ENCODE assay signal across 15 cellular contexts in genomic region chr1:32307313-32307712, GRCh38. TPM values are rescaled to one million over a fixed set of nuclear protein-coding genes. Genes with fewer than 3 reads are reported as not detected.
DNase-seq lines count a peak whose midpoint lies in the region; ATAC-seq and TF ChIP-seq lines count a peak whose summit lies in the region.
"Had no signal": no experiment of that assay in that cellular context is flagged by ENCODE, and none has a peak within 500 bp of the region (broad histone marks: within the 10 kb centered on the region; RNA-seq: fewer than 3 reads in every experiment).

No MANE protein-coding gene starts in this region.

- CTCF ChIA-PET in activated CD8-positive, alpha-beta T cell treated with anti-CD3 and anti-CD28 coated beads for 36 hours (lab: Charles Lee): interaction anchor here (1.3 to 1.4 kb wide), 2 partner anchors 9 to 17 kb away, joined by 4 to 5 read pairs; no protein-coding TSS in a partner anchor
- CTCF ChIA-PET in activated CD8-positive, alpha-beta memory T cell treated with anti-CD3 and anti-CD28 coated beads, Interleukin-2, amount 10 ng/mL, durations not matched to agents 7 days and 5 days (lab: Charles Lee): interaction anchor here (0.9 to 1.8 kb wide), 5 partner anchors 15 to 200 kb away, joined by 3 to 4 read pairs (median 4); partner anchors contain the start of gene KPNA6

- H3K4me3 Mint-ChIP-seq in activated CD8-positive, alpha-beta T cell treated with anti-CD3 and anti-CD28 coated beads for 36 hours: no peak overlapping the region
- no peak overlapping the region for H3K4me3 Mint-ChIP-seq in activated CD8-positive, alpha-beta memory T cell treated with anti-CD3 and anti-CD28 coated beads, Interleukin-2, amount 10 ng/mL, durations not matched to agents 7 days and 5 days
- H3K4me3 Mint-ChIP-seq: immature natural killer cell had no signal

- DNase-seq in AG08395 (ENCODE audit: low spot score): peak; percentile 21
- peak; percentile 59 for DNase-seq in ELR (ENCODE audit: low read depth)
- no peak for DNase-seq in activated CD8-positive, alpha-beta T cell treated with anti-CD3 and anti-CD28 coated beads for 36 hours
- peak; percentile 67 for DNase-seq in fibroblast of the aortic adventitia (ENCODE audit: low read depth)
- no peak for DNase-seq in activated CD8-positive, alpha-beta memory T cell treated with anti-CD3 and anti-CD28 coated beads, Interleukin-2, amount 10 ng/mL, durations not matched to agents 7 days and 5 days
- no peak for DNase-seq in left cardiac atrium
- DNase-seq in left lobe of liver (ENCODE audit: low spot score): no peak
- DNase-seq: Caco-2, immature natural killer cell, mucosa of descending colon, NCI-H2171 treated with DMSO at 0.1 percent for 48 hours, OCI-M1 had no signal

- no peaks in the 10 kb centered on the region for H3K27me3 Mint-ChIP-seq in activated CD8-positive, alpha-beta T cell treated with anti-CD3 and anti-CD28 coated beads for 36 hours
- no peaks in the 10 kb centered on the region for H3K27me3 Mint-ChIP-seq in activated CD8-positive, alpha-beta memory T cell treated with anti-CD3 and anti-CD28 coated beads, Interleukin-2, amount 10 ng/mL, durations not matched to agents 7 days and 5 days

- peaks cover 55% of the 10 kb centered on the region for H3K36me3 Mint-ChIP-seq in activated CD8-positive, alpha-beta T cell treated with anti-CD3 and anti-CD28 coated beads for 36 hours (ENCODE audit: low read depth)
- H3K36me3 Mint-ChIP-seq in activated CD8-positive, alpha-beta memory T cell treated with anti-CD3 and anti-CD28 coated beads, Interleukin-2, amount 10 ng/mL, durations not matched to agents 7 days and 5 days: peaks cover 49% of the 10 kb centered on the region

- H3K9me3 Mint-ChIP-seq in activated CD8-positive, alpha-beta T cell treated with anti-CD3 and anti-CD28 coated beads for 36 hours: peaks cover 4% of the 10 kb centered on the region
- no peaks in the 10 kb centered on the region for H3K9me3 Mint-ChIP-seq in activated CD8-positive, alpha-beta memory T cell treated with anti-CD3 and anti-CD28 coated beads, Interleukin-2, amount 10 ng/mL, durations not matched to agents 7 days and 5 days (ENCODE audit: low read depth)
- H3K9me3 Mint-ChIP-seq: immature natural killer cell had no signal

- TF ChIP-seq CTCF in activated CD8-positive, alpha-beta T cell treated with anti-CD3 and anti-CD28 coated beads for 36 hours (IDR thresholded peaks at IDR 0.05): no peak
- TF ChIP-seq CTCF in fibroblast of the aortic adventitia (IDR thresholded peaks at IDR 0.05; ENCODE audit: insufficient read depth, low read length): no peak

- H3K27ac Mint-ChIP-seq in activated CD8-positive, alpha-beta T cell treated with anti-CD3 and anti-CD28 coated beads for 36 hours: peak overlapping the region; percentile 32
- H3K27ac Mint-ChIP-seq in activated CD8-positive, alpha-beta memory T cell treated with anti-CD3 and anti-CD28 coated beads, Interleukin-2, amount 10 ng/mL, durations not matched to agents 7 days and 5 days: no peak overlapping the region

- POLR2A ChIA-PET in activated CD8-positive, alpha-beta T cell treated with anti-CD3 and anti-CD28 coated beads for 36 hours (lab: Charles Lee): interaction anchor here (1.1 to 1.4 kb wide), 4 partner anchors 10 to 234 kb away, joined by 3 to 4 read pairs (median 3); partner anchors contain the start of gene HDAC1

- H3K4me1 Mint-ChIP-seq in activated CD8-positive, alpha-beta T cell treated with anti-CD3 and anti-CD28 coated beads for 36 hours (ENCODE audit: low read depth): peaks cover 58% of the 10 kb centered on the region
- peaks cover 34% of the 10 kb centered on the region for H3K4me1 Mint-ChIP-seq in activated CD8-positive, alpha-beta memory T cell treated with anti-CD3 and anti-CD28 coated beads, Interleukin-2, amount 10 ng/mL, durations not matched to agents 7 days and 5 days

- peak; percentile 58 for ATAC-seq in activated CD8-positive, alpha-beta T cell treated with anti-CD3 and anti-CD28 coated beads for 36 hours
- ATAC-seq in HG02588 (IDR thresholded peaks at IDR 0.05; ENCODE audit: unreplicated experiment): no peak
- ATAC-seq in activated CD8-positive, alpha-beta memory T cell treated with anti-CD3 and anti-CD28 coated beads, Interleukin-2, amount 10 ng/mL, durations not matched to agents 7 days and 5 days: no peak
- no peak for ATAC-seq in left cardiac atrium
- ATAC-seq in left lobe of liver: no peak
- ATAC-seq: esophagus mucosa, mucosa of descending colon had no signal

- H3K4me3 ChIP-seq in fibroblast of the aortic adventitia (ENCODE audit: low read depth, low read length): no peak overlapping the region
- H3K4me3 ChIP-seq: mucosa of descending colon had no signal

- intact Hi-C loops in activated CD8-positive, alpha-beta T cell treated with anti-CD3 and anti-CD28 coated beads for 36 hours (cut with micrococcal nuclease): no loop called here
- intact Hi-C loops in left cardiac atrium (cut with DNase I): no loop called here

RNA-seq across cellular contexts. Expression of gene HDAC1, which starts 15.4 kb away (rescaled TPM):
- 100 to 1,000 TPM; 126 to 127 TPM for total RNA-seq in activated CD8-positive, alpha-beta T cell treated with anti-CD3 and anti-CD28 coated beads for 36 hours
- total RNA-seq in fibroblast of the aortic adventitia (ENCODE audit: low replicate concordance) (42.9 and 95.8 TPM in 2 replicates), left cardiac atrium (10 to 100 TPM; 34.8 to 34.9 TPM), left lobe of liver (29.8 TPM)
- 100 to 1,000 TPM; 183 to 189 TPM for total RNA-seq in activated CD8-positive, alpha-beta memory T cell treated with anti-CD3 and anti-CD28 coated beads, Interleukin-2, amount 10 ng/mL, durations not matched to agents 7 days and 5 days

RNA-seq across cellular contexts. Expression of gene MARCKSL1, which starts 28.7 kb away (rescaled TPM):
- 10 to 100 TPM; 31.2 to 33.5 TPM for total RNA-seq in activated CD8-positive, alpha-beta T cell treated with anti-CD3 and anti-CD28 coated beads for 36 hours
- total RNA-seq in fibroblast of the aortic adventitia (ENCODE audit: low replicate concordance) (14.4 and 106 TPM in 2 replicates), left cardiac atrium (10 to 100 TPM; 34.5 to 53.9 TPM), left lobe of liver (13.6 TPM)
- total RNA-seq in activated CD8-positive, alpha-beta memory T cell treated with anti-CD3 and anti-CD28 coated beads, Interleukin-2, amount 10 ng/mL, durations not matched to agents 7 days and 5 days: 10 to 100 TPM; 11.2 to 11.8 TPM

RNA-seq across cellular contexts. Expression of gene FAM229A, which starts 55.0 kb away (rescaled TPM):
- 1 to 10 TPM; 4.6 to 5.5 TPM for total RNA-seq in activated CD8-positive, alpha-beta T cell treated with anti-CD3 and anti-CD28 coated beads for 36 hours
- total RNA-seq in fibroblast of the aortic adventitia (ENCODE audit: low replicate concordance) (1.6 and 1.7 TPM in 2 replicates), left cardiac atrium (1 to 10 TPM; 1.8 to 2.6 TPM), left lobe of liver (10.0 TPM)
- 1 to 10 TPM; 4.1 to 5.4 TPM for total RNA-seq in activated CD8-positive, alpha-beta memory T cell treated with anti-CD3 and anti-CD28 coated beads, Interleukin-2, amount 10 ng/mL, durations not matched to agents 7 days and 5 days

RNA-seq across cellular contexts. Expression of gene TSSK3, which starts 55.0 kb away (rescaled TPM):
- under 1 TPM; 0.85 to 0.90 TPM for total RNA-seq in activated CD8-positive, alpha-beta T cell treated with anti-CD3 and anti-CD28 coated beads for 36 hours
- 1.2 and 2.3 TPM in 2 replicates for total RNA-seq in fibroblast of the aortic adventitia (ENCODE audit: low replicate concordance)
- under 1 TPM; 0.70 TPM for total RNA-seq in activated CD8-positive, alpha-beta memory T cell treated with anti-CD3 and anti-CD28 coated beads, Interleukin-2, amount 10 ng/mL, durations not matched to agents 7 days and 5 days
- under 1 TPM; 0.44 to 0.79 TPM for total RNA-seq in left cardiac atrium
- 1.6 TPM for total RNA-seq in left lobe of liver
- total RNA-seq: temporal lobe had no signal

RNA-seq across cellular contexts. Expression of gene LCK, which starts 56.2 kb away (rescaled TPM):
- 100 to 1,000 TPM; 289 to 292 TPM for total RNA-seq in activated CD8-positive, alpha-beta T cell treated with anti-CD3 and anti-CD28 coated beads for 36 hours
- total RNA-seq in fibroblast of the aortic adventitia (ENCODE audit: low replicate concordance): not detected in 2 replicates
- 100 to 1,000 TPM; 441 to 481 TPM for total RNA-seq in activated CD8-positive, alpha-beta memory T cell treated with anti-CD3 and anti-CD28 coated beads, Interleukin-2, amount 10 ng/mL, durations not matched to agents 7 days and 5 days
- total RNA-seq in left cardiac atrium: 1 to 10 TPM; 1.2 to 2.6 TPM
- 1.2 TPM for total RNA-seq in left lobe of liver
- total RNA-seq: temporal lobe had no signal

Comparison
In these comparisons a context has a peak if more than half of its experiments do, and no peak if none do; other contexts are left out.
1. DNase-seq: peak in AG08395 (single experiment), ELR (single experiment) and fibroblast of the aortic adventitia (single experiment); none in activated CD8-positive, alpha-beta T cell treated with anti-CD3 and anti-CD28 coated beads for 36 hours (single experiment), activated CD8-positive, alpha-beta memory T cell treated with anti-CD3 and anti-CD28 coated beads, Interleukin-2, amount 10 ng/mL, durations not matched to agents 7 days and 5 days (single experiment), left cardiac atrium (single experiment) and left lobe of liver (single experiment).